Comparison of ENCODE assay signal across 1 cellular context in genomic region chr17:35141681-35142466, GRCh38.
A peak's percentile ranks its signal among the peaks of the same experiment; 100 is the strongest.
TF ChIP-seq lines count a peak whose summit lies in the region.

Gene NLE1, minus strand, starts transcription at chr17:35142303. Its CDS starts 28 bp downstream, at chr17:35142275.

TF ChIP-seq in K562, 482 proteins besides CTCF, POLR2A, EP300 and RAD21 (continued from another document and continues in another):
- peak; percentile 92 for TF ChIP-seq CREB3L1 (IDR thresholded peaks at IDR 0.05; ENCODE audit: borderline replicate concordance, low read depth)
- peak; percentile 95 for TF ChIP-seq MAX (CRISPR knock-in tag; IDR thresholded peaks at IDR 0.05)
- TF ChIP-seq CBFA2T3 (IDR thresholded peaks at IDR 0.05), result no peak
- TF ChIP-seq ZNF830 (CRISPR knock-in tag; IDR thresholded peaks at IDR 0.05), result no peak
- TF ChIP-seq ELF1 (tag; IDR thresholded peaks at IDR 0.05), result no peak
- no peak for TF ChIP-seq ARID2 (IDR thresholded peaks at IDR 0.05)
- no peak for TF ChIP-seq HEY1 (CRISPR knock-in tag; IDR thresholded peaks at IDR 0.05; ENCODE audit: borderline replicate concordance)
- TF ChIP-seq ZBTB2 (IDR thresholded peaks at IDR 0.05), result 0 out of 2 replicates have a peak, but pooled peaks have one; percentile 24
- TF ChIP-seq ESRRB (CRISPR knock-in tag; IDR thresholded peaks at IDR 0.05; ENCODE audit: borderline replicate concordance), result no peak
- no peak for TF ChIP-seq PKNOX1 (IDR thresholded peaks at IDR 0.05)
- TF ChIP-seq MAFK (IDR thresholded peaks at IDR 0.05; ENCODE audit: low read length), result no peak
- peak; percentile 75; the same call in 1 of the 2 replicates for TF ChIP-seq ZBTB9 (CRISPR knock-in tag; IDR thresholded peaks at IDR 0.05)
- TF ChIP-seq TCF3 (CRISPR knock-in tag; IDR thresholded peaks at IDR 0.05), result no peak
- TF ChIP-seq NELFE (IDR thresholded peaks at IDR 0.05; ENCODE audit: insufficient read depth, insufficient read length), result no peak
- TF ChIP-seq POLR3A (IDR thresholded peaks at IDR 0.05; ENCODE audit: borderline replicate concordance, extremely low read depth, insufficient read depth, insufficient read length), result no peak
- TF ChIP-seq SMC3 (conservative IDR thresholded peaks at IDR 0.05; ENCODE audit: insufficient read depth, low read depth, low read length), result peak; percentile 58; the same call in 1 of the 2 replicates
- no peak for TF ChIP-seq ZFP30 (CRISPR knock-in tag; IDR thresholded peaks at IDR 0.05; ENCODE audit: borderline replicate concordance)
- no peak for TF ChIP-seq HOMEZ (CRISPR knock-in tag; IDR thresholded peaks at IDR 0.05)
- TF ChIP-seq HMG20B (CRISPR knock-in tag; IDR thresholded peaks at IDR 0.05), result no peak
- peak; percentile 36 for TF ChIP-seq ZFX (CRISPR knock-in tag; IDR thresholded peaks at IDR 0.05)
- TF ChIP-seq IFI16 (CRISPR knock-in tag; IDR thresholded peaks at IDR 0.05), result no peak
- TF ChIP-seq CEBPB (tag; IDR thresholded peaks at IDR 0.05), result no peak
- TF ChIP-seq CBX8 (IDR thresholded peaks at IDR 0.05; ENCODE audit: borderline replicate concordance, extremely low read depth, low read depth, low read length, poor library complexity, severe bottlenecking), result no peak
- TF ChIP-seq DEAF1 (CRISPR knock-in tag; IDR thresholded peaks at IDR 0.05), result no peak
- TF ChIP-seq NCOA2 (IDR thresholded peaks at IDR 0.05; ENCODE audit: partially characterized antibody in 2 of 2), result no peak
- TF ChIP-seq HNRNPUL1 (IDR thresholded peaks at IDR 0.05; ENCODE audit: low read length), result no peak
- no peak for TF ChIP-seq MITF (IDR thresholded peaks at IDR 0.05)
- TF ChIP-seq MTA1 (IDR thresholded peaks at IDR 0.05; ENCODE audit: borderline replicate concordance), result no peak
- no peak for TF ChIP-seq DACH1 (IDR thresholded peaks at IDR 0.05; ENCODE audit: partially characterized antibody)
- no peak for TF ChIP-seq NFRKB (IDR thresholded peaks at IDR 0.05; ENCODE audit: low read depth)
- TF ChIP-seq MAZ (CRISPR knock-in tag; conservative IDR thresholded peaks at IDR 0.05 in 1 of 2, IDR thresholded peaks at IDR 0.05 in 1 of 2), result peak; percentile 75
- no peak for TF ChIP-seq TRIM25 (IDR thresholded peaks at IDR 0.05; ENCODE audit: borderline replicate concordance)
- no peak for TF ChIP-seq ZNF121 (CRISPR knock-in tag; conservative IDR thresholded peaks at IDR 0.05)
- TF ChIP-seq HNRNPL (IDR thresholded peaks at IDR 0.05; ENCODE audit: low read depth, low read length), result peak; percentile 70; the same call in 1 of the 2 replicates
- peak; percentile 93 for TF ChIP-seq RBFOX2 (IDR thresholded peaks at IDR 0.05; ENCODE audit: low read depth, low read length)
- peak; percentile 91 for TF ChIP-seq U2AF1 (optimal IDR thresholded peaks at IDR 0.05; ENCODE audit: low read depth, low read length)
- no peak; the same call in 1 of the 2 replicates for TF ChIP-seq HLTF (IDR thresholded peaks at IDR 0.05)
- no peak for TF ChIP-seq ZC3H4 (CRISPR knock-in tag; IDR thresholded peaks at IDR 0.05; ENCODE audit: borderline replicate concordance)
- peak; percentile 96 for TF ChIP-seq CTCFL (IDR thresholded peaks at IDR 0.05; ENCODE audit: borderline replicate concordance, insufficient read depth, low read depth, low read length, poor library complexity, severe bottlenecking)
- peak; percentile 98 for TF ChIP-seq ARID4B (CRISPR knock-in tag; IDR thresholded peaks at IDR 0.05)
- TF ChIP-seq OTX1 (CRISPR knock-in tag; IDR thresholded peaks at IDR 0.05), result 0 out of 2 replicates have a peak, but pooled peaks have one; percentile 5
- TF ChIP-seq ELF2 (CRISPR knock-in tag; IDR thresholded peaks at IDR 0.05), result no peak
- peak; percentile 96 for TF ChIP-seq HDAC2 (IDR thresholded peaks at IDR 0.05)
- no peak; the same call in 1 of the 2 replicates for TF ChIP-seq ZNF511 (CRISPR knock-in tag; IDR thresholded peaks at IDR 0.05)
